18 cellular contexts compared by ENCODE assay signal in the genomic region with DNA sequence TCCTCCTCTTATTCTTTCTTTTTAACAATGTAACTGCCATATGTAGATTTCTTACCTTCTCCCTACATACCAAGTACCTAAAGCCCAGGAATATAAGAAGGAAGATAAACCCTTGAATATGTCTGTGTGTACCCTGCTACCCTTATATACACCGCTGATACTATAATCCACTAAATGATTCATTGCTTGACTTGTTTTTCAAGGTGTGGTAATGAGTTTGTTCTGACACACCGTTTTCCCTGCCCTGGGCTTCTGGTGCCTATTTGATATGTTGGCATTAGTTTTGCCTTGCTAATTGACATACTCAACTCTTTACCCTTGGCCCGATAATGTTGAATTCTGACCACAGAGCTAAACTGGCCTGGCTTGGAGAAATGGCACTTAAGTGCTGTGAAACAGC.
DNase-seq lines count a peak whose midpoint lies in the region; ATAC-seq and TF ChIP-seq lines count a peak whose summit lies in the region.
"Had no signal": no experiment of that assay in that cellular context is flagged by ENCODE, and none has a peak within 500 bp of the region (broad histone marks: within the 10 kb centered on the region; RNA-seq: fewer than 3 reads in every experiment).

No MANE protein-coding gene starts in this region.

- peaks cover 11% of the 10 kb centered on the region; the same call in 1 of the 2 replicates for H3F3A ChIP-seq in PC-9 (ENCODE audit: insufficient read depth, low read depth)

- peaks cover 11% of the 10 kb centered on the region for H3K4me1 Mint-ChIP-seq in activated T-cell treated with anti-CD3 and anti-CD28 coated beads, Interleukin-2, amount 50 U/mL, for 4 hours (ENCODE audit: low read depth)
- H3K4me1 Mint-ChIP-seq in CD8-positive, alpha-beta memory T cell, result peaks cover 0 to 23% (median 8%) of the 10 kb centered on the region in 3 donors
- H3K4me1 Mint-ChIP-seq: GM23338 had no signal

- no peak for TF ChIP-seq CTCF in PC-9 (conservative IDR thresholded peaks at IDR 0.05)

- H2AFZ ChIP-seq in PC-9, result no peak overlapping the region
- H2AFZ ChIP-seq: GM23338 had no signal

- H3K36me3 ChIP-seq in PC-9 (ENCODE audit: low read depth), result no peaks in the 10 kb centered on the region
- H3K36me3 ChIP-seq in esophagus (ENCODE audit: control insufficient read depth in 2 of 2, insufficient read depth in 2 of 2, low read length in 1 of 2), result no peaks in the 10 kb centered on the region
- no peaks in the 10 kb centered on the region for H3K36me3 ChIP-seq in CD8-positive, alpha-beta memory T cell (ENCODE audit: insufficient read depth, low read length)
- H3K36me3 ChIP-seq: BE2C had no signal

- no TSS peak for BruUV-seq in PC-9 (replicated peaks; lab: Mats Ljungman, UMichigan)

- no peaks in the 10 kb centered on the region for H3K9me2 ChIP-seq in PC-9 (ENCODE audit: insufficient read depth)

- H3K79me2 ChIP-seq in PC-9 (ENCODE audit: low read depth), result no peaks in the 10 kb centered on the region

- peak overlapping the region; percentile 35 for H3K4me2 ChIP-seq in PC-9
- H3K4me2 ChIP-seq: GM23338 had no signal

- H3K4me1 ChIP-seq in PC-9 (replicated peaks; ENCODE audit: insufficient read depth), result peaks cover 27% of the 10 kb centered on the region
- H3K4me1 ChIP-seq in esophagus (ENCODE audit: control insufficient read depth in 2 of 2, insufficient read depth in 2 of 2, low read length in 1 of 2), result peaks cover 0 to 15% of the 10 kb centered on the region in 2 donors
- H3K4me1 ChIP-seq in CD8-positive, alpha-beta memory T cell (ENCODE audit: insufficient read depth, low read length), result no peaks in the 10 kb centered on the region
- H3K4me1 ChIP-seq: BE2C had no signal

- ATAC-seq in activated T-cell treated with anti-CD3 and anti-CD28 coated beads, Interleukin-2, amount 50 U/mL, for 4 hours, result peak; percentile 37 to 58
- ATAC-seq: GM23338 had no signal

- H3K9me3 Mint-ChIP-seq in activated T-cell treated with anti-CD3 and anti-CD28 coated beads, Interleukin-2, amount 50 U/mL, for 4 hours, result no peaks in the 10 kb centered on the region
- no peaks in the 10 kb centered on the region for H3K9me3 Mint-ChIP-seq in CD8-positive, alpha-beta memory T cell
- H3K9me3 Mint-ChIP-seq: CD4-positive, alpha-beta T cell had no signal

- H3K27ac ChIP-seq in PC-9 (peak overlapping the region; percentile 45), esophagus (ENCODE audit: low read depth in 2 of 2, low read length in 1 of 2) (peak overlapping the region; percentile 79 to 87)
- no peak overlapping the region for H3K27ac ChIP-seq in CD8-positive, alpha-beta memory T cell (ENCODE audit: low read depth, low read length)
- H3K27ac ChIP-seq: HL-60 had no signal

- H3K4me3 ChIP-seq in PC-9 (no peak overlapping the region), esophagus (ENCODE audit: low read depth in 1 of 2, low read length in 2 of 2) (no peak overlapping the region)
- no peak overlapping the region for H3K4me3 ChIP-seq in CD8-positive, alpha-beta memory T cell (ENCODE audit: low read length)
- H3K4me3 ChIP-seq: GM23338 had no signal

- DNase-seq in activated T-cell treated with anti-CD3 and anti-CD28 coated beads, Interleukin-2, amount 50 U/mL, for 4 hours, result no peak
- no peak for DNase-seq in activated T-cell treated with anti-CD3 and anti-CD28 coated beads, Interleukin-2, amount 50 U/mL, for 1 hour
- DNase-seq in PC-9, result peak; percentile 6 to 84
- peak; percentile 83 for DNase-seq in renal cortical epithelial cell (ENCODE audit: low read depth)
- no peak for DNase-seq in stimulated activated CD4-positive, alpha-beta T cell treated with anti-CD3 and anti-CD28 coated beads, Interleukin-4, amount 100 ng/mL, for 24 hours
- no peak for DNase-seq in iPS-NIHi11 (ENCODE audit: low spot score)
- DNase-seq in CD8-positive, alpha-beta memory T cell, result no peak
- DNase-seq: 8988T; BE2C; Calu3; CD4-positive, alpha-beta T cell; DMS79 treated with DMSO at 0.1 percent for 48 hours; NCI-H187; NCI-H446; NCI-H748 treated with DMSO at 0.1 percent for 48 hours had no signal

- H3K27me3 ChIP-seq in PC-9 (ENCODE audit: insufficient read depth, low read depth), result no peaks in the 10 kb centered on the region
- H3K27me3 ChIP-seq in esophagus (ENCODE audit: control insufficient read depth in 1 of 2, insufficient read depth in 2 of 2, low read length in 2 of 2), result no peaks in the 10 kb centered on the region
- no peaks in the 10 kb centered on the region for H3K27me3 ChIP-seq in CD8-positive, alpha-beta memory T cell (ENCODE audit: insufficient read depth, low read length, poor library complexity, severe bottlenecking)
- H3K27me3 ChIP-seq: BE2C had no signal

- CTCF ChIA-PET in PC-9 (lab: Charles Lee), result interaction anchor here (0.7 kb wide), 1 partner anchor 17 kb away, joined by 5 read pairs; no protein-coding TSS in a partner anchor
- CTCF ChIA-PET in CD8-positive, alpha-beta memory T cell (lab: Charles Lee), result no interaction called here

- H3K27me3 Mint-ChIP-seq in activated T-cell treated with anti-CD3 and anti-CD28 coated beads, Interleukin-2, amount 50 U/mL, for 4 hours (ENCODE audit: low read depth), result no peaks in the 10 kb centered on the region
- peaks cover 0 to 17% of the 10 kb centered on the region in 2 donors for H3K27me3 Mint-ChIP-seq in CD8-positive, alpha-beta memory T cell
- H3K27me3 Mint-ChIP-seq: CD4-positive, alpha-beta T cell had no signal

- H3K4me3 Mint-ChIP-seq in activated T-cell treated with anti-CD3 and anti-CD28 coated beads, Interleukin-2, amount 50 U/mL, for 4 hours, result no peak overlapping the region
- no peak overlapping the region for H3K4me3 Mint-ChIP-seq in CD8-positive, alpha-beta memory T cell
- H3K4me3 Mint-ChIP-seq: CD4-positive, alpha-beta T cell; GM23338 had no signal

- H3K9me3 ChIP-seq in PC-9 (ENCODE audit: insufficient read depth, low read depth), result peaks cover 6% of the 10 kb centered on the region
- no peaks in the 10 kb centered on the region for H3K9me3 ChIP-seq in esophagus (ENCODE audit: control insufficient read depth in 2 of 2, insufficient read depth in 1 of 2, low read depth in 1 of 2, low read length in 1 of 2)
- no peaks in the 10 kb centered on the region for H3K9me3 ChIP-seq in CD8-positive, alpha-beta memory T cell (ENCODE audit: low read length)
- H3K9me3 ChIP-seq: BE2C had no signal

- intact Hi-C loops in PC-9 (cut with micrococcal nuclease; ENCODE audit: unreplicated experiment), result loop anchor here (5.0 to 10.0 kb wide), 2 partner anchors 117 to 534 kb away; no protein-coding TSS in a partner anchor

- POLR2A ChIA-PET in PC-9 (lab: Charles Lee; ENCODE audit: unreplicated experiment), result interaction anchor here (0.5 kb wide), 1 partner anchor 456 kb away, joined by 4 read pairs; no protein-coding TSS in a partner anchor
- POLR2A ChIA-PET in CD8-positive, alpha-beta memory T cell (lab: Charles Lee), result no interaction called here

- WGBS in esophagus, 2 donors, result 50 to 55% methylated on average over 3 of the region's 3 CpGs

- peaks cover 3% of the 10 kb centered on the region for H3K36me3 Mint-ChIP-seq in activated T-cell treated with anti-CD3 and anti-CD28 coated beads, Interleukin-2, amount 50 U/mL, for 4 hours (ENCODE audit: insufficient read depth)
- H3K36me3 Mint-ChIP-seq in CD8-positive, alpha-beta memory T cell, result no peaks in the 10 kb centered on the region

- H4K20me1 ChIP-seq in PC-9 (ENCODE audit: insufficient read depth), result no peaks in the 10 kb centered on the region

- peak overlapping the region in 4 of 8 donors; percentile 9 to 37 (median 15) for H3K27ac Mint-ChIP-seq in CD8-positive, alpha-beta memory T cell
- H3K27ac Mint-ChIP-seq: CD4-positive, alpha-beta T cell; GM23338 had no signal

Comparison
In these comparisons a context has a peak if more than half of its experiments do, and no peak if none do; other contexts are left out.
1. DNase-seq: peak in PC-9 (2 of 2) and renal cortical epithelial cell (single experiment); none in activated T-cell treated with anti-CD3 and anti-CD28 coated beads, Interleukin-2, amount 50 U/mL, for 4 hours (single experiment), activated T-cell treated with anti-CD3 and anti-CD28 coated beads, Interleukin-2, amount 50 U/mL, for 1 hour (single experiment), stimulated activated CD4-positive, alpha-beta T cell treated with anti-CD3 and anti-CD28 coated beads, Interleukin-4, amount 100 ng/mL, for 24 hours (single experiment), iPS-NIHi11 (single experiment) and CD8-positive, alpha-beta memory T cell (0 of 5).